Comparison of ENCODE assay signal across 8 cellular contexts in genomic region chr1:217953330-217953729, GRCh38.
"Had no signal": no experiment of that assay in that cellular context is flagged by ENCODE, and none has a peak within 500 bp of the region (broad histone marks: within the 10 kb centered on the region; RNA-seq: fewer than 3 reads in every experiment).

No MANE protein-coding gene starts in this region.

- H3K9ac ChIP-seq: GM23248 had no signal

- H3K4me3 ChIP-seq: GM23248, HAP-1, K562 had no signal

- H3K27ac Mint-ChIP-seq: HFFc6 had no signal

- H3K4me1 ChIP-seq: HAP-1 had no signal

- DNase-seq: GM23248, GOT3, H7, HFFc6, IMR-90 had no signal

- H3K36me3 ChIP-seq: HAP-1 had no signal

- H3K9me3 ChIP-seq: HAP-1 had no signal

- H2AFZ ChIP-seq: GM23248 had no signal

- ATAC-seq: HCT116, K562 had no signal

- H3K27ac ChIP-seq: GM23248 had no signal

- H3K4me3 Mint-ChIP-seq: HFFc6 had no signal
